Comparison of ENCODE assay signal across 8 cellular contexts in the genomic region with DNA sequence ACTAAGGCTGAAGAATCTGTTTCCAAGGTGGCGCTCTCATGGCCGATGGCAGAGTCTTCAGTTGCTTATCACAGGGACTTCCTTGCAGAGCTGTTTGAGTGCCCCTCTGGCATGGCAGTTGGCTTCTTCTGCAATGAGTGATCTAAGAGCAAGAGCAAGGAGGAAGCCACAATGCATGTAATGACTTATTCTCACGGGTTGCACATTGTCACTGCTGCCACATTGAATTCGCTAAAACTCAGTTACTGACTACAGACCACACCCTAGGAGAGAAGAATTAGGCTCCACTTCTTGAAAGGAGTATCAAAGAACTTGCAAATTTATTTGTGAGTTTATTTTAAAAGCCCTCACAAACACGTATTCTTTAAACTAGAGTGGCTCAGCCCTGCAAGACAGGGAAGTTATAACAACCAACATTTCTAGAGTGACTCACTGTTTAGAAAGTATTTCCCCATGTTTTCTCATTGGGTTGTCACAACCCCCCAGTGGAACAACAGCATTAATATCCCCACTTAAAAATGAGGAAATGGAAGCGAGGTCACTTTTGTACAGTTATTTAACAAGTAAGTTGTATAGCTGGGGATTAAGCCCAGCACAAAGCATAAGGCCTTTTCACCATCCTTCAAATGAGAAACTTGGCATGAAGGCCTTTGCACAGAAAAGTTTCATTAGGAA. TPM values are rescaled to one million over a fixed set of nuclear protein-coding genes. Genes with fewer than 3 reads are reported as not detected.
DNase-seq lines count a peak whose midpoint lies in the region; ATAC-seq and TF ChIP-seq lines count a peak whose summit lies in the region.

No MANE protein-coding gene starts in this region.

- 32 to 58% methylated on average over 6 of the region's 6 CpGs for WGBS in lung, 2 donors

- H3K4me3 Mint-ChIP-seq in activated CD4-positive, alpha-beta memory T cell treated with anti-CD3 and anti-CD28 coated beads, Interleukin-2, amount 10 ng/mL, durations not matched to agents 7 days and 5 days: no peak overlapping the region

- H3K27me3 ChIP-seq in lung (ENCODE audit: control insufficient read depth, insufficient read depth): no peaks in the 10 kb centered on the region
- no peaks in the 10 kb centered on the region for H3K27me3 ChIP-seq in breast epithelium

- H3K9me3 Mint-ChIP-seq in activated CD4-positive, alpha-beta memory T cell treated with anti-CD3 and anti-CD28 coated beads, Interleukin-2, amount 10 ng/mL, durations not matched to agents 7 days and 5 days: no peaks in the 10 kb centered on the region

- POLR2A ChIA-PET in activated CD4-positive, alpha-beta memory T cell treated with anti-CD3 and anti-CD28 coated beads, Interleukin-2, amount 10 ng/mL, durations not matched to agents 7 days and 5 days (lab: Charles Lee): interaction anchor here (0.8 to 1.5 kb wide), 3 partner anchors 11 to 30 kb away, joined by 3 to 6 read pairs (median 3); no protein-coding TSS in a partner anchor

- H3K36me3 ChIP-seq in lung (ENCODE audit: control insufficient read depth in 2 of 2, insufficient read depth in 2 of 2, low read length in 2 of 2) (no peaks in the 10 kb centered on the region), breast epithelium (no peaks in the 10 kb centered on the region)

- no peaks in the 10 kb centered on the region for H3K36me3 Mint-ChIP-seq in activated CD4-positive, alpha-beta memory T cell treated with anti-CD3 and anti-CD28 coated beads, Interleukin-2, amount 10 ng/mL, durations not matched to agents 7 days and 5 days (ENCODE audit: low read depth)

- no peak for TF ChIP-seq POLR2A in breast epithelium (IDR thresholded peaks at IDR 0.05)

- intact Hi-C loops in breast epithelium (cut with DNase I; ENCODE audit: low total_unique reads): no loop called here

- ATAC-seq in GM19397 (IDR thresholded peaks at IDR 0.05; ENCODE audit: unreplicated experiment): peak; percentile 85
- peak; percentile 88 for ATAC-seq in HG03342 (IDR thresholded peaks at IDR 0.05; ENCODE audit: unreplicated experiment)
- ATAC-seq in lung (ENCODE audit: insufficient read depth, low FRiP score): peak; percentile 59

- no peaks in the 10 kb centered on the region for H3K27me3 Mint-ChIP-seq in activated CD4-positive, alpha-beta memory T cell treated with anti-CD3 and anti-CD28 coated beads, Interleukin-2, amount 10 ng/mL, durations not matched to agents 7 days and 5 days

- H3K4me3 ChIP-seq in lung (no peak overlapping the region), breast epithelium (no peak overlapping the region)

- peak; percentile 77 for DNase-seq in ELR (ENCODE audit: low read depth)
- peak; percentile 62 for DNase-seq in activated CD4-positive, alpha-beta memory T cell treated with anti-CD3 and anti-CD28 coated beads, Interleukin-2, amount 10 ng/mL, durations not matched to agents 7 days and 5 days
- no peak for DNase-seq in lung (ENCODE audit: low spot score)
- DNase-seq in breast epithelium (ENCODE audit: low spot score in 2 of 2): no peak
- no peak for DNase-seq in NCI-H1417 (lab: John Stamatoyannopoulos, UW)
- DNase-seq in NCI-H128 (lab: John Stamatoyannopoulos, UW; ENCODE audit: unreplicated experiment): no peak

- TF ChIP-seq CTCF in lung (IDR thresholded peaks at IDR 0.05; ENCODE audit: control extremely low read depth, extremely low read depth): no peak
- no peak for TF ChIP-seq CTCF in breast epithelium (IDR thresholded peaks at IDR 0.05)

- peaks cover 27% of the 10 kb centered on the region for H3K4me1 Mint-ChIP-seq in activated CD4-positive, alpha-beta memory T cell treated with anti-CD3 and anti-CD28 coated beads, Interleukin-2, amount 10 ng/mL, durations not matched to agents 7 days and 5 days

- H3K4me1 ChIP-seq in lung (ENCODE audit: control insufficient read depth in 2 of 2, insufficient read depth in 2 of 2, low read length in 2 of 2) (no peaks in the 10 kb centered on the region), breast epithelium (no peaks in the 10 kb centered on the region)

- H3K9me3 ChIP-seq in lung (ENCODE audit: control insufficient read depth in 2 of 2, insufficient read depth in 1 of 2, low read length in 1 of 2) (no peaks in the 10 kb centered on the region), breast epithelium (no peaks in the 10 kb centered on the region)

- H3K27ac ChIP-seq in lung (ENCODE audit: low read depth in 1 of 2, low read length in 1 of 2) (peak overlapping the region in 1 of 2 donors; percentile 66), breast epithelium (no peak overlapping the region)

- peak overlapping the region; percentile 62 for H3K27ac Mint-ChIP-seq in activated CD4-positive, alpha-beta memory T cell treated with anti-CD3 and anti-CD28 coated beads, Interleukin-2, amount 10 ng/mL, durations not matched to agents 7 days and 5 days

- CTCF ChIA-PET in activated CD4-positive, alpha-beta memory T cell treated with anti-CD3 and anti-CD28 coated beads, Interleukin-2, amount 10 ng/mL, durations not matched to agents 7 days and 5 days (lab: Charles Lee): no interaction called here

RNA-seq across cellular contexts. Expression of a gene that starts 32.4 kb away (rescaled TPM):
- total RNA-seq in activated CD4-positive, alpha-beta memory T cell treated with anti-CD3 and anti-CD28 coated beads, Interleukin-2, amount 10 ng/mL, durations not matched to agents 7 days and 5 days: 100 to 1,000 TPM; 137 to 144 TPM
- total RNA-seq in lung: 100 to 1,000 TPM in 1 of 2 donors, 10 to 100 TPM in 1; 78.4 to 130 TPM
- 10 to 100 TPM; 39.1 to 39.5 TPM for polyA plus RNA-seq in lung
- total RNA-seq in breast epithelium: 100 to 1,000 TPM in 1 of 3 donors, 10 to 100 TPM in 2; 64.9 to 143 (median 88.7) TPM

Comparison
In these comparisons a context has a peak if more than half of its experiments do, and no peak if none do; other contexts are left out.
1. DNase-seq: peak in ELR (single experiment) and activated CD4-positive, alpha-beta memory T cell treated with anti-CD3 and anti-CD28 coated beads, Interleukin-2, amount 10 ng/mL, durations not matched to agents 7 days and 5 days (single experiment); none in lung (single experiment), breast epithelium (0 of 2), NCI-H1417 (0 of 3) and NCI-H128 (single experiment).
2. Peak in every context shown above with its lines, with median percentiles within 50 percentile points of each other: ATAC-seq.